1 cellular context compared by ENCODE assay signal in the genomic region with DNA sequence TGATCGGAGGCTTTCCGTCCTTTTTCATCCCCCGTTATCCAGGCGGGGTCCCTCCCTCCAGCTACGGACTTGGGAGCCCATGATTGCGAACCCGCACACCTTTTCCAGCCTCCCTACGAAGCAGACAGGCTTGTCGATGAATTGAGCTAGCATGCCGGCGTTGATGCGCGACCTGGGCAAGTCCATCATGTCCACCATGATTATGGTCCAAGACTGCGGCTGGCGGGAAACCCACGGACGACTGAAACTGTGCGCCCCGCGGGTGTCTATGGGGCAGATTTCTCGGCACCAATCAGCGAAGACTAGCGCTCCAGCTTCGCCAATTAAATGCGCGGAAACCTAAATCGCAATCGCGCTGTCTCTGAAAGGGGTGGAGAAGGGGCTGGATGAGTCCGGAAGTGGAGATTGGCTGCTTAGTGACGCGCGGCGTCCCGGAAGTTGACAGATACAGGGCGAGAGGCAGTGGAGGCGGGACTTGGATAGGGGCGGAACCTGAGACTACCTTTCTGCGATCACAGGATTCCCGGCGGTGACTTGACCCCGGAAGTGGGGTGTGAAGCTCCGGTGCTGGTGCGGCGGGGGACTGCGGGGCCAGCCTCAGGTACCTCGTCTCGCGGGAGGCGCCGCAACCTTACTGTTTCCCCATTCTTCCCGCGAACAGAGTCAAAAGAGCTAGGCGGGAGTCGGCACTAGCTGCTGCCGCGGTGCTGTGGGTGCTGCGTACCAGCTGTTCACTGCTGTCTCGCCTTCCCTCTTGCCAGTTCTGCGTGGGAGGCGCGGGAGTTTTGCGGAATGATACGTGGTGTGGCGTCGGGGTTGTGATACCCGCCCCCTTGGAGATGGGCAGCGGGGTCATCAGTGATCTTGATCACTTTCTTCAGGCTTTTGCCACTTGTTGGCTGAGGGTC.
TF ChIP-seq lines count a peak whose summit lies in the region.

A gene (plus strand): TSS at position 532 of the 908 bp plus-strand sequence. CDS start 32,620 bp downstream, outside the sequence.

TF ChIP-seq in A549, 52 proteins besides CTCF, POLR2A, EP300 and RAD21 (continued from another document):
- TF ChIP-seq ZC3H11A (IDR thresholded peaks at IDR 0.05) (no peak), BHLHE40 (IDR thresholded peaks at IDR 0.05; ENCODE audit: low read depth, low read length) (no peak), MAFK (IDR thresholded peaks at IDR 0.05; ENCODE audit: partially characterized antibody) (peak; percentile 52), FOSL2 (IDR thresholded peaks at IDR 0.05) (no peak), FOSL2 (CRISPR knock-in tag; IDR thresholded peaks at IDR 0.05) (no peak; the same call in 1 of the 2 replicates), NFE2L2 (conservative IDR thresholded peaks at IDR 0.05; ENCODE audit: low read length) (no peak), ZFP36 (IDR thresholded peaks at IDR 0.05; ENCODE audit: borderline replicate concordance, partially characterized antibody) (no peak), SMC3 (IDR thresholded peaks at IDR 0.05) (no peak), RNF2 (IDR thresholded peaks at IDR 0.05; ENCODE audit: borderline replicate concordance, low read depth) (no peak), TFCP2L1 (CRISPR knock-in tag; IDR thresholded peaks at IDR 0.05) (no peak), JUN (IDR thresholded peaks at IDR 0.05) (peak; percentile 69 to 71; a peak in 4 of 5 replicates), SREBF2 (IDR thresholded peaks at IDR 0.05) (no peak), PHF8 (IDR thresholded peaks at IDR 0.05; ENCODE audit: borderline replicate concordance, low read depth) (peak; percentile 87; the same call in 1 of the 2 replicates), CHD4 (IDR thresholded peaks at IDR 0.05; ENCODE audit: borderline replicate concordance) (no peak), MAZ (IDR thresholded peaks at IDR 0.05; ENCODE audit: borderline replicate concordance, low read depth, low read length) (no peak), HOXA7 (CRISPR knock-in tag; IDR thresholded peaks at IDR 0.05) (no peak), GATA3 (IDR thresholded peaks at IDR 0.05; ENCODE audit: borderline replicate concordance) (no peak), RCOR1 (IDR thresholded peaks at IDR 0.05; ENCODE audit: low read depth, low read length) (no peak), RARB (CRISPR knock-in tag; IDR thresholded peaks at IDR 0.05) (no peak), HDAC2 (IDR thresholded peaks at IDR 0.05) (no peak), CBX8 (IDR thresholded peaks at IDR 0.05) (no peak), KDM5A (IDR thresholded peaks at IDR 0.05) (peak; percentile 85), NR3C1 (IDR thresholded peaks at IDR 0.05) (no peak), FOXS1 (CRISPR knock-in tag; IDR thresholded peaks at IDR 0.05) (no peak), HEYL (CRISPR knock-in tag; IDR thresholded peaks at IDR 0.05) (no peak), ESRRA (IDR thresholded peaks at IDR 0.05; ENCODE audit: borderline replicate concordance, low read length) (no peak), RFX5 (IDR thresholded peaks at IDR 0.05) (peak; percentile 75), POLR2AphosphoS2 (conservative IDR thresholded peaks at IDR 0.05; ENCODE audit: low read length) (no peak), CHD2 (IDR thresholded peaks at IDR 0.05; ENCODE audit: low read length, partially characterized antibody) (peak; percentile 84), HOXB13 (CRISPR knock-in tag; IDR thresholded peaks at IDR 0.05; ENCODE audit: low read depth) (no peak), TP53 (CRISPR knock-in tag; IDR thresholded peaks at IDR 0.05) (no peak), JUNB (IDR thresholded peaks at IDR 0.05) (no peak), EHF (CRISPR knock-in tag; IDR thresholded peaks at IDR 0.05) (no peak), HOXB5 (CRISPR knock-in tag; IDR thresholded peaks at IDR 0.05) (no peak), CBX2 (IDR thresholded peaks at IDR 0.05; ENCODE audit: borderline replicate concordance, low read depth) (no peak), ZSCAN20 (CRISPR knock-in tag; IDR thresholded peaks at IDR 0.05) (no peak)
- TF ChIP-seq, protein P1, sequence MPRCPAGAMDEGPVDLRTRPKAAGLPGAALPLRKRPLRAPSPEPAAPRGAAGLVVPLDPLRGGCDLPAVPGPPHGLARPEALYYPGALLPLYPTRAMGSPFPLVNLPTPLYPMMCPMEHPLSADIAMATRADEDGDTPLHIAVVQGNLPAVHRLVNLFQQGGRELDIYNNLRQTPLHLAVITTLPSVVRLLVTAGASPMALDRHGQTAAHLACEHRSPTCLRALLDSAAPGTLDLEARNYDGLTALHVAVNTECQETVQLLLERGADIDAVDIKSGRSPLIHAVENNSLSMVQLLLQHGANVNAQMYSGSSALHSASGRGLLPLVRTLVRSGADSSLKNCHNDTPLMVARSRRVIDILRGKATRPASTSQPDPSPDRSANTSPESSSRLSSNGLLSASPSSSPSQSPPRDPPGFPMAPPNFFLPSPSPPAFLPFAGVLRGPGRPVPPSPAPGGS (IDR thresholded peaks at IDR 0.05): peak; percentile 71; the same call in 2 of the 3 replicates
- TF ChIP-seq, protein P2, sequence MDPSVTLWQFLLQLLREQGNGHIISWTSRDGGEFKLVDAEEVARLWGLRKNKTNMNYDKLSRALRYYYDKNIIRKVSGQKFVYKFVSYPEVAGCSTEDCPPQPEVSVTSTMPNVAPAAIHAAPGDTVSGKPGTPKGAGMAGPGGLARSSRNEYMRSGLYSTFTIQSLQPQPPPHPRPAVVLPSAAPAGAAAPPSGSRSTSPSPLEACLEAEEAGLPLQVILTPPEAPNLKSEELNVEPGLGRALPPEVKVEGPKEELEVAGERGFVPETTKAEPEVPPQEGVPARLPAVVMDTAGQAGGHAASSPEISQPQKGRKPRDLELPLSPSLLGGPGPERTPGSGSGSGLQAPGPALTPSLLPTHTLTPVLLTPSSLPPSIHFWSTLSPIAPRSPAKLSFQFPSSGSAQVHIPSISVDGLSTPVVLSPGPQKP (IDR thresholded peaks at IDR 0.05; ENCODE audit: low read depth, low read length): no peak
- TF ChIP-seq, protein P3, sequence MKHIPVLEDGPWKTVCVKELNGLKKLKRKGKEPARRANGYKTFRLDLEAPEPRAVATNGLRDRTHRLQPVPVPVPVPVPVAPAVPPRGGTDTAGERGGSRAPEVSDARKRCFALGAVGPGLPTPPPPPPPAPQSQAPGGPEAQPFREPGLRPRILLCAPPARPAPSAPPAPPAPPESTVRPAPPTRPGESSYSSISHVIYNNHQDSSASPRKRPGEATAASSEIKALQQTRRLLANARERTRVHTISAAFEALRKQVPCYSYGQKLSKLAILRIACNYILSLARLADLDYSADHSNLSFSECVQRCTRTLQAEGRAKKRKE (CRISPR knock-in tag; IDR thresholded peaks at IDR 0.05; ENCODE audit: low read depth): no peak
- TF ChIP-seq, protein P4, sequence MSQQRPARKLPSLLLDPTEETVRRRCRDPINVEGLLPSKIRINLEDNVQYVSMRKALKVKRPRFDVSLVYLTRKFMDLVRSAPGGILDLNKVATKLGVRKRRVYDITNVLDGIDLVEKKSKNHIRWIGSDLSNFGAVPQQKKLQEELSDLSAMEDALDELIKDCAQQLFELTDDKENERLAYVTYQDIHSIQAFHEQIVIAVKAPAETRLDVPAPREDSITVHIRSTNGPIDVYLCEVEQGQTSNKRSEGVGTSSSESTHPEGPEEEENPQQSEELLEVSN (IDR thresholded peaks at IDR 0.05; ENCODE audit: borderline replicate concordance, low read depth): peak; percentile 89
- TF ChIP-seq, protein P5, sequence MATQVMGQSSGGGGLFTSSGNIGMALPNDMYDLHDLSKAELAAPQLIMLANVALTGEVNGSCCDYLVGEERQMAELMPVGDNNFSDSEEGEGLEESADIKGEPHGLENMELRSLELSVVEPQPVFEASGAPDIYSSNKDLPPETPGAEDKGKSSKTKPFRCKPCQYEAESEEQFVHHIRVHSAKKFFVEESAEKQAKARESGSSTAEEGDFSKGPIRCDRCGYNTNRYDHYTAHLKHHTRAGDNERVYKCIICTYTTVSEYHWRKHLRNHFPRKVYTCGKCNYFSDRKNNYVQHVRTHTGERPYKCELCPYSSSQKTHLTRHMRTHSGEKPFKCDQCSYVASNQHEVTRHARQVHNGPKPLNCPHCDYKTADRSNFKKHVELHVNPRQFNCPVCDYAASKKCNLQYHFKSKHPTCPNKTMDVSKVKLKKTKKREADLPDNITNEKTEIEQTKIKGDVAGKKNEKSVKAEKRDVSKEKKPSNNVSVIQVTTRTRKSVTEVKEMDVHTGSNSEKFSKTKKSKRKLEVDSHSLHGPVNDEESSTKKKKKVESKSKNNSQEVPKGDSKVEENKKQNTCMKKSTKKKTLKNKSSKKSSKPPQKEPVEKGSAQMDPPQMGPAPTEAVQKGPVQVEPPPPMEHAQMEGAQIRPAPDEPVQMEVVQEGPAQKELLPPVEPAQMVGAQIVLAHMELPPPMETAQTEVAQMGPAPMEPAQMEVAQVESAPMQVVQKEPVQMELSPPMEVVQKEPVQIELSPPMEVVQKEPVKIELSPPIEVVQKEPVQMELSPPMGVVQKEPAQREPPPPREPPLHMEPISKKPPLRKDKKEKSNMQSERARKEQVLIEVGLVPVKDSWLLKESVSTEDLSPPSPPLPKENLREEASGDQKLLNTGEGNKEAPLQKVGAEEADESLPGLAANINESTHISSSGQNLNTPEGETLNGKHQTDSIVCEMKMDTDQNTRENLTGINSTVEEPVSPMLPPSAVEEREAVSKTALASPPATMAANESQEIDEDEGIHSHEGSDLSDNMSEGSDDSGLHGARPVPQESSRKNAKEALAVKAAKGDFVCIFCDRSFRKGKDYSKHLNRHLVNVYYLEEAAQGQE (IDR thresholded peaks at IDR 0.05): peak; percentile 74
- TF ChIP-seq, protein P6, sequence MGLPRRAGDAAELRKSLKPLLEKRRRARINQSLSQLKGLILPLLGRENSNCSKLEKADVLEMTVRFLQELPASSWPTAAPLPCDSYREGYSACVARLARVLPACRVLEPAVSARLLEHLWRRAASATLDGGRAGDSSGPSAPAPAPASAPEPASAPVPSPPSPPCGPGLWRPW (IDR thresholded peaks at IDR 0.05): no peak
- TF ChIP-seq, protein P7, sequence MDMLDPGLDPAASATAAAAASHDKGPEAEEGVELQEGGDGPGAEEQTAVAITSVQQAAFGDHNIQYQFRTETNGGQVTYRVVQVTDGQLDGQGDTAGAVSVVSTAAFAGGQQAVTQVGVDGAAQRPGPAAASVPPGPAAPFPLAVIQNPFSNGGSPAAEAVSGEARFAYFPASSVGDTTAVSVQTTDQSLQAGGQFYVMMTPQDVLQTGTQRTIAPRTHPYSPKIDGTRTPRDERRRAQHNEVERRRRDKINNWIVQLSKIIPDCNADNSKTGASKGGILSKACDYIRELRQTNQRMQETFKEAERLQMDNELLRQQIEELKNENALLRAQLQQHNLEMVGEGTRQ (IDR thresholded peaks at IDR 0.05): no peak
- TF ChIP-seq, protein P8, sequence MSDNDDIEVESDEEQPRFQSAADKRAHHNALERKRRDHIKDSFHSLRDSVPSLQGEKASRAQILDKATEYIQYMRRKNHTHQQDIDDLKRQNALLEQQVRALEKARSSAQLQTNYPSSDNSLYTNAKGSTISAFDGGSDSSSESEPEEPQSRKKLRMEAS (IDR thresholded peaks at IDR 0.05): peak; percentile 53
